In the genomic region with DNA sequence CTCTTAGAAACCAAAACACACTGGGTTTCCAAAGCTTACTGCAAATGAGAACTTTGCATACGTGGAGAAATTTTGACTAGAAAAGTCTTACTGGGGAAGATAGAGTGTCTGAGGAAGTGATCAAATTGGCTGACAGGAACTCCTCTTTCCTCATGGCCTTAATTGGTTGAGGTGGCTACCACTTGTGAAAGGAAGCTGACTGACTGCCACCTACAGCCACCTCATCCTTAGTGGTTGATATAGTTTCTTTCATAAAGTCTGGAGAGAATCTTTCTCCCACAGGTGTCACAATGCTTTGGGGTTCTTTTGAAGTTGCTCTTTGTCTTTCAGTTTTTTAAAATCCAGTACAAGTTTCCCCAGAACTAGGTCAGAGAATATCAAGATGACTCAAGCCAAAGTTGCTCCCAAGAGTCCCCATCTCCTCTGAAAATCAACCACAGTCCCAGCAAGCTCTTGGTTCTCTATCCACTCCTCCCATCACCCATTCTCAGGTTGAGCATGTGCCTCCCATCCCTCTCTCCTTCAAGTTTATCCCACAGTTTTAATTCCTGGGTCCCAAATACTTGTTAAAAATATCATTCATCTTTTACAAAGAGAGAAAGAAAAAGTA, we compare ENCODE assay signal across 1 cellular context.
TF ChIP-seq lines count a peak whose summit lies in the region.

No MANE protein-coding gene starts in this region.

TF ChIP-seq in GM12878, 131 proteins besides CTCF, POLR2A, EP300 and RAD21 (continued from another document):
- TF ChIP-seq, protein P1, sequence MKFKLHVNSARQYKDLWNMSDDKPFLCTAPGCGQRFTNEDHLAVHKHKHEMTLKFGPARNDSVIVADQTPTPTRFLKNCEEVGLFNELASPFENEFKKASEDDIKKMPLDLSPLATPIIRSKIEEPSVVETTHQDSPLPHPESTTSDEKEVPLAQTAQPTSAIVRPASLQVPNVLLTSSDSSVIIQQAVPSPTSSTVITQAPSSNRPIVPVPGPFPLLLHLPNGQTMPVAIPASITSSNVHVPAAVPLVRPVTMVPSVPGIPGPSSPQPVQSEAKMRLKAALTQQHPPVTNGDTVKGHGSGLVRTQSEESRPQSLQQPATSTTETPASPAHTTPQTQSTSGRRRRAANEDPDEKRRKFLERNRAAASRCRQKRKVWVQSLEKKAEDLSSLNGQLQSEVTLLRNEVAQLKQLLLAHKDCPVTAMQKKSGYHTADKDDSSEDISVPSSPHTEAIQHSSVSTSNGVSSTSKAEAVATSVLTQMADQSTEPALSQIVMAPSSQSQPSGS (IDR thresholded peaks at IDR 0.05; ENCODE audit: low read length): 0 out of 2 replicates have a peak, but pooled peaks have one; percentile 28
- TF ChIP-seq SPI1 (IDR thresholded peaks at IDR 0.05; ENCODE audit: borderline replicate concordance, insufficient read depth, low read depth, low read length): peak; percentile 57; the same call in 1 of the 2 replicates
- TF ChIP-seq MYC (IDR thresholded peaks at IDR 0.05; ENCODE audit: insufficient read depth, insufficient read length, insufficient replicate concordance, low read length, severe bottlenecking): no peak
- TF ChIP-seq IKZF1 (conservative IDR thresholded peaks at IDR 0.05): 0 out of 2 replicates have a peak, but pooled peaks have one; percentile 31
- no peak for TF ChIP-seq CHD4 (IDR thresholded peaks at IDR 0.05)
- TF ChIP-seq STAT1 (conservative IDR thresholded peaks at IDR 0.05): no peak
- 0 out of 4 replicates have a peak, but pooled peaks of 1 of the 2 experiments have one; percentile 8 for TF ChIP-seq BHLHE40 (IDR thresholded peaks at IDR 0.05; ENCODE audit: borderline replicate concordance in 1 of 2, low read depth in 2 of 2, low read length in 1 of 2)
- no peak for TF ChIP-seq POLR2AphosphoS5 (IDR thresholded peaks at IDR 0.05; ENCODE audit: low read length)
- peak; percentile 38; the same call in 1 of the 2 replicates for TF ChIP-seq BCL11A (IDR thresholded peaks at IDR 0.05; ENCODE audit: low read depth, low read length)
- peak; percentile 45 for TF ChIP-seq MEF2B (IDR thresholded peaks at IDR 0.05; ENCODE audit: partially characterized antibody, poor library complexity, severe bottlenecking)
- no peak for TF ChIP-seq CBX3 (IDR thresholded peaks at IDR 0.05; ENCODE audit: borderline replicate concordance, low read depth)
- no peak for TF ChIP-seq NFYA (IDR thresholded peaks at IDR 0.05; ENCODE audit: borderline replicate concordance, low read depth, low read length)
- peak; percentile 46 to 60 for TF ChIP-seq IKZF2 (IDR thresholded peaks at IDR 0.05)
- no peak for TF ChIP-seq NFIC (IDR thresholded peaks at IDR 0.05; ENCODE audit: low read depth, low read length)
- peak; percentile 59 for TF ChIP-seq RUNX3 (IDR thresholded peaks at IDR 0.05; ENCODE audit: low read length)
- TF ChIP-seq, protein P2, sequence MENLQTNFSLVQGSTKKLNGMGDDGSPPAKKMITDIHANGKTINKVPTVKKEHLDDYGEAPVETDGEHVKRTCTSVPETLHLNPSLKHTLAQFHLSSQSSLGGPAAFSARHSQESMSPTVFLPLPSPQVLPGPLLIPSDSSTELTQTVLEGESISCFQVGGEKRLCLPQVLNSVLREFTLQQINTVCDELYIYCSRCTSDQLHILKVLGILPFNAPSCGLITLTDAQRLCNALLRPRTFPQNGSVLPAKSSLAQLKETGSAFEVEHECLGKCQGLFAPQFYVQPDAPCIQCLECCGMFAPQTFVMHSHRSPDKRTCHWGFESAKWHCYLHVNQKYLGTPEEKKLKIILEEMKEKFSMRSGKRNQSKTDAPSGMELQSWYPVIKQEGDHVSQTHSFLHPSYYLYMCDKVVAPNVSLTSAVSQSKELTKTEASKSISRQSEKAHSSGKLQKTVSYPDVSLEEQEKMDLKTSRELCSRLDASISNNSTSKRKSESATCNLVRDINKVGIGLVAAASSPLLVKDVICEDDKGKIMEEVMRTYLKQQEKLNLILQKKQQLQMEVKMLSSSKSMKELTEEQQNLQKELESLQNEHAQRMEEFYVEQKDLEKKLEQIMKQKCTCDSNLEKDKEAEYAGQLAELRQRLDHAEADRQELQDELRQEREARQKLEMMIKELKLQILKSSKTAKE (IDR thresholded peaks at IDR 0.05; ENCODE audit: low read depth, poor library complexity, severe bottlenecking): peak; percentile 54
- peak; percentile 67 for TF ChIP-seq MTA2 (IDR thresholded peaks at IDR 0.05; ENCODE audit: low read depth)
